ENCODE assay signal across 21 cellular contexts in genomic region chr14:64401923-64402322, GRCh38. TPM values are rescaled to one million over a fixed set of nuclear protein-coding genes. Genes with fewer than 3 reads are reported as not detected.
A peak's percentile ranks its signal among the peaks of the same experiment; 100 is the strongest.
DNase-seq lines count a peak whose midpoint lies in the region; ATAC-seq, FAIRE-seq and TF ChIP-seq lines count a peak whose summit lies in the region.
"Had no signal": no experiment of that assay in that cellular context is flagged by ENCODE, and none has a peak within 500 bp of the region (broad histone marks: within the 10 kb centered on the region; RNA-seq: fewer than 3 reads in every experiment).

No MANE protein-coding gene starts in this region.

- no peaks in the 10 kb centered on the region for H3K9me3 Mint-ChIP-seq in WTC11
- H3K9me3 Mint-ChIP-seq: CD4-positive, alpha-beta memory T cell; HFFc6; IgD-negative memory B cell had no signal

- H3K27me3 Mint-ChIP-seq in WTC11 (ENCODE audit: low read depth): no peaks in the 10 kb centered on the region
- H3K27me3 Mint-ChIP-seq: B cell; CD4-positive, alpha-beta memory T cell; IgD-negative memory B cell had no signal

- H3K27me3 ChIP-seq in HCT116 (ENCODE audit: insufficient read depth, low read length) (no peaks in the 10 kb centered on the region), HepG2 (ENCODE audit: control insufficient read depth in 1 of 2, insufficient read depth in 2 of 2, low read length in 2 of 2) (no peaks in the 10 kb centered on the region)

- peaks cover 6 to 25% of the 10 kb centered on the region in 2 experiments; a peak in 2 of 4 replicates for H3K36me3 ChIP-seq in HCT116 (ENCODE audit: control insufficient read depth in 1 of 2, insufficient read depth in 2 of 2, low read length in 2 of 2)
- peaks cover 10 to 30% of the 10 kb centered on the region in 2 experiments; a peak in 4 of 5 replicates for H3K36me3 ChIP-seq in HepG2 (replicated peaks in 1 of 2; ENCODE audit: control insufficient read depth in 1 of 2, insufficient read depth in 2 of 2, low read length in 2 of 2)

- WGBS in HepG2 (ENCODE audit: low lambda C conversion rate): 97% methylated on average over 1 of the region's 1 CpG

- DNase-seq in CD1c-positive myeloid dendritic cell (ENCODE audit: extremely low spot score) (peak; percentile 31), HCT116 (ENCODE audit: low read depth, low spot score) (no peak), WTC11 (ENCODE audit: low spot score) (no peak), HepG2 (ENCODE audit: low spot score) (peak; percentile 2), epidermal melanocyte (ENCODE audit: insufficient read length, low spot score) (no peak), occipital lobe (lab: John Stamatoyannopoulos, UW) (no peak)
- DNase-seq: C1 segment of cervical spinal cord; CD4-positive, alpha-beta memory T cell; DMS153; DMS79 treated with DMSO at 0.1 percent for 48 hours; EL; GOT3; HFFc6 had no signal

- H2AFZ ChIP-seq in HCT116 (ENCODE audit: low read depth, low read length, poor library complexity, severe bottlenecking): no peak overlapping the region
- H2AFZ ChIP-seq in HepG2 (ENCODE audit: low read length): no peak overlapping the region

- no peaks in the 10 kb centered on the region for H3K9me2 ChIP-seq in HCT116 (ENCODE audit: insufficient read depth)

- POLR2A ChIA-PET in HCT116 (lab: Charles Lee) (interaction anchor here (1.7 kb wide), 1 partner anchor 14 kb away, joined by 8 read pairs; the partner anchor contains the start of gene MTHFD1), WTC11 (lab: Charles Lee) (no interaction called here), HepG2 (lab: Yijun Ruan, JAX) (no interaction called here)

- H3K9ac ChIP-seq in HCT116 (ENCODE audit: low read length) (no peak overlapping the region), HepG2 (ENCODE audit: insufficient read depth, low read depth, low read length) (no peak overlapping the region)

- peaks cover 12% of the 10 kb centered on the region for H3K4me1 Mint-ChIP-seq in WTC11

- in situ Hi-C loops in HepG2 (cut with HindIII; ENCODE audit: extremely low pct_ligation_motif_present, low pct_unique_long_range_greater_than_20kb): no loop called here

- TF ChIP-seq EP300 in HepG2 (IDR thresholded peaks at IDR 0.05; ENCODE audit: low read depth in 2 of 2, low read length in 2 of 2) (no peak), HepG2 (CRISPR knock-in tag; IDR thresholded peaks at IDR 0.05; ENCODE audit: borderline replicate concordance) (no peak)

- RAD21 ChIA-PET in HCT116 (lab: Charles Lee; ENCODE audit: low non-redundant PET in 1 of 2, low total read pairs in 2 of 2, uncharacterized antibody in 2 of 2, unreplicated experiment in 2 of 2): interaction anchor here in 1 of 2 experiments (1.0 kb wide), 1 partner anchor 28 kb away, joined by 3 read pairs; no protein-coding TSS in a partner anchor

- peaks cover 4% of the 10 kb centered on the region; the same call in 1 of the 2 replicates for H4K20me1 ChIP-seq in HCT116 (ENCODE audit: insufficient read depth)
- no peaks in the 10 kb centered on the region; the same call in 1 of the 2 replicates for H4K20me1 ChIP-seq in HepG2 (ENCODE audit: insufficient read depth, low read length)

- BruUV-seq in HCT116 (replicated peaks; lab: Mats Ljungman, UMichigan) (TSS peak; percentile 34), HepG2 (replicated peaks; lab: Mats Ljungman, UMichigan) (no TSS peak)

- ATAC-seq in HCT116 (no peak), WTC11 (no peak), HepG2 (no peak), HG02623 (IDR thresholded peaks at IDR 0.05; ENCODE audit: unreplicated experiment) (no peak), HG03432 (IDR thresholded peaks at IDR 0.05; ENCODE audit: unreplicated experiment) (no peak)

- H3K4me1 ChIP-seq in HCT116 (ENCODE audit: control insufficient read depth in 1 of 2, insufficient read depth in 2 of 2, low read length in 2 of 2) (no peaks in the 10 kb centered on the region), HepG2 (ENCODE audit: insufficient read depth, low read length) (peaks cover 16% of the 10 kb centered on the region)
- H3K4me1 ChIP-seq: HAP-1 had no signal

- H3K27ac ChIP-seq in HCT116 (ENCODE audit: low read depth, low read length) (no peak overlapping the region), HepG2 (ENCODE audit: extremely low read length, insufficient read depth, low read length) (no peak overlapping the region)

- intact Hi-C loops in HCT116 (cut with micrococcal nuclease): no loop called here
- intact Hi-C loops in HepG2 (cut with micrococcal nuclease; ENCODE audit: unreplicated experiment): no loop called here

- TF ChIP-seq CTCF in HCT116 (IDR thresholded peaks at IDR 0.05 in 2 of 3, conservative IDR thresholded peaks at IDR 0.05 in 1 of 3; ENCODE audit: borderline replicate concordance in 1 of 3, insufficient read depth in 1 of 3, low read depth in 2 of 3, low read length in 2 of 3): no peak
- no peak for TF ChIP-seq CTCF in WTC11 (IDR thresholded peaks at IDR 0.05)
- no peak for TF ChIP-seq CTCF in HepG2 (CRISPR knock-in tag; IDR thresholded peaks at IDR 0.05)

- H3K79me2 ChIP-seq in HCT116 (ENCODE audit: insufficient read depth, low read length) (peaks cover 82% of the 10 kb centered on the region), HepG2 (ENCODE audit: insufficient read depth, low read length) (peaks cover 32% of the 10 kb centered on the region)

- H3K9me3 ChIP-seq in HCT116 (ENCODE audit: control insufficient read depth in 1 of 2, insufficient read depth in 1 of 2, low read depth in 1 of 2, low read length in 2 of 2) (no peaks in the 10 kb centered on the region), HepG2 (ENCODE audit: low read length) (no peaks in the 10 kb centered on the region)
- H3K9me3 ChIP-seq: HAP-1 had no signal

- CTCF ChIA-PET in HCT116 (lab: Charles Lee) (interaction anchor here (1.6 kb wide), 1 partner anchor 28 kb away, joined by 5 read pairs; no protein-coding TSS in a partner anchor), WTC11 (lab: Charles Lee) (interaction anchor here (0.6 to 1.5 kb wide), 3 partner anchors 10 to 15 kb away, joined by 3 to 4 read pairs (median 3); no protein-coding TSS in a partner anchor), HepG2 (lab: Yijun Ruan, JAX; ENCODE audit: low intra/inter-chr PET ratio, low total read pairs) (no interaction called here)

- no peak for FAIRE-seq in HepG2 (lab: Jason Lieb, UNC)
- FAIRE-seq: D721Med, G401.6, GM19239 had no signal

- TF ChIP-seq RAD21 in HCT116 (IDR thresholded peaks at IDR 0.05; ENCODE audit: low read depth): no peak
- no peak for TF ChIP-seq RAD21 in HepG2 (CRISPR knock-in tag; IDR thresholded peaks at IDR 0.05)

- H3K4me3 Mint-ChIP-seq in WTC11: no peak overlapping the region
- H3K4me3 Mint-ChIP-seq: B cell; CD4-positive, alpha-beta memory T cell; HFFc6 had no signal

- TF ChIP-seq POLR2A in HCT116 (IDR thresholded peaks at IDR 0.05; ENCODE audit: borderline replicate concordance, extremely low read depth, insufficient read depth, insufficient read length): no peak
- no peak for TF ChIP-seq POLR2A in HepG2 (IDR thresholded peaks at IDR 0.05; ENCODE audit: insufficient read depth in 1 of 2, low read depth in 2 of 2, low read length in 2 of 2)

- peaks cover 34% of the 10 kb centered on the region for H3K36me3 Mint-ChIP-seq in WTC11

- no peak overlapping the region for H3K4me3 ChIP-seq in HCT116 (replicated peaks in 1 of 2; ENCODE audit: low read depth in 1 of 2, low read length in 2 of 2)
- no peak overlapping the region for H3K4me3 ChIP-seq in HepG2 (replicated peaks in 1 of 3; ENCODE audit: insufficient read depth in 1 of 3, low read depth in 2 of 3, low read length in 3 of 3)
- H3K4me3 ChIP-seq: HAP-1 had no signal

- 0 out of 2 replicates have a peak overlapping the region, but pooled peaks have one; percentile 11 for H3K27ac Mint-ChIP-seq in WTC11
- H3K27ac Mint-ChIP-seq: B cell; CD4-positive, alpha-beta memory T cell; HFFc6; IgD-negative memory B cell had no signal

- H3K4me2 ChIP-seq in HCT116 (ENCODE audit: low read length) (no peak overlapping the region), HepG2 (ENCODE audit: low read depth, low read length) (no peak overlapping the region)

TF ChIP-seq in HCT116, 20 proteins besides CTCF, POLR2A, EP300 and RAD21 (continues in another document):
- TF ChIP-seq EZH2phosphoT487 (IDR thresholded peaks at IDR 0.05; ENCODE audit: borderline replicate concordance): no peak
- no peak for TF ChIP-seq SRF (IDR thresholded peaks at IDR 0.05; ENCODE audit: low read depth)
- no peak for TF ChIP-seq POLR2AphosphoS5 (IDR thresholded peaks at IDR 0.05; ENCODE audit: low read depth, low read length)

TF ChIP-seq in HepG2, 621 proteins besides CTCF, POLR2A, EP300 and RAD21 (continues in another document):
- TF ChIP-seq BORCS8-MEF2B (CRISPR knock-in tag; IDR thresholded peaks at IDR 0.05) (no peak), ZFP37 (CRISPR knock-in tag; IDR thresholded peaks at IDR 0.05; ENCODE audit: borderline replicate concordance) (no peak), ZNF10 (CRISPR knock-in tag; IDR thresholded peaks at IDR 0.05; ENCODE audit: borderline replicate concordance, low read depth) (no peak), SOX5 (CRISPR knock-in tag; IDR thresholded peaks at IDR 0.05; ENCODE audit: borderline replicate concordance) (no peak), ZNF782 (CRISPR knock-in tag; IDR thresholded peaks at IDR 0.05; ENCODE audit: borderline replicate concordance) (no peak)

RNA-seq across cellular contexts. Expression of gene MTHFD1, which starts 13.8 kb away (rescaled TPM):
- 153 TPM for total RNA-seq in HCT116 (2021; ENCODE audit: unreplicated experiment)
- 101 and 114 TPM in 2 replicates for polyA plus RNA-seq in HCT116 (2012)
- total RNA-seq in WTC11 (2021): 224 to 229 TPM (median 226 TPM) in 3 replicates
- 106 and 186 TPM in 2 replicates for total RNA-seq in HepG2 (2016; rRNA removed; fragmentation: Illumina TruSeq; extraction: Trizol)
- total RNA-seq in HepG2 (2016; cell fraction: cytosol; rRNA removed; fragmentation: Illumina TruSeq; extraction: Trizol; ENCODE audit: low read depth): 27.7 and 41.1 TPM in 2 replicates
- total RNA-seq in HepG2 (2016; cell fraction: insoluble cytoplasmic fraction; rRNA removed; fragmentation: Illumina TruSeq; extraction: Trizol): 106 and 176 TPM in 2 replicates
- 37.7 and 38.9 TPM in 2 replicates for total RNA-seq in HepG2 (2016; cell fraction: membrane; rRNA removed; fragmentation: Illumina TruSeq; extraction: Trizol)
- total RNA-seq in HepG2 (2016; cell fraction: nucleus; rRNA removed; fragmentation: Illumina TruSeq; extraction: Trizol): 117 and 125 TPM in 2 replicates
- 31.0 and 33.6 TPM in 2 replicates for polyA plus RNA-seq in HepG2 (2011; rRNA removed)
- 24.6 and 25.3 TPM in 2 replicates for polyA plus RNA-seq in HepG2 (2011; cell fraction: cytosol; rRNA removed)
- polyA plus RNA-seq in HepG2 (2011; cell fraction: nucleus; rRNA removed): 36.7 and 38.0 TPM in 2 replicates
- polyA plus RNA-seq in HepG2 (2012): 65.7 and 92.6 TPM in 2 replicates
- polyA plus RNA-seq in HepG2 (2016; cell fraction: cytosol; fragmentation: Illumina TruSeq; extraction: Trizol; ENCODE audit: low read depth): 15.0 and 19.1 TPM in 2 replicates
- polyA plus RNA-seq in HepG2 (2016; cell fraction: insoluble cytoplasmic fraction; fragmentation: Illumina TruSeq; extraction: Trizol; ENCODE audit: low read depth): 175 and 178 TPM in 2 replicates
- 28.8 and 31.3 TPM in 2 replicates for polyA plus RNA-seq in HepG2 (2016; cell fraction: membrane; fragmentation: Illumina TruSeq; extraction: Trizol; ENCODE audit: low read depth)
- polyA plus RNA-seq in HepG2 (2016; cell fraction: nucleus; fragmentation: Illumina TruSeq; extraction: Trizol; ENCODE audit: insufficient read depth, low read depth): 154 and 168 TPM in 2 replicates
- polyA minus RNA-seq in HepG2 (2011; rRNA and poly(A)+ RNA removed; ENCODE audit: low replicate concordance): 55.0 and 195 TPM in 2 replicates
- 51.5 and 63.7 TPM in 2 replicates for polyA minus RNA-seq in HepG2 (2011; cell fraction: cytosol; rRNA and poly(A)+ RNA removed)
- polyA minus RNA-seq in HepG2 (2011; cell fraction: nucleus; rRNA and poly(A)+ RNA removed): 76.7 and 120 TPM in 2 replicates
- 27.9 TPM for total RNA-seq in occipital lobe

Comparison
In these comparisons a context has a peak if more than half of its experiments do, and no peak if none do; other contexts are left out.
1. DNase-seq: peak in CD1c-positive myeloid dendritic cell (single experiment) and HepG2 (single experiment); none in HCT116 (single experiment), WTC11 (single experiment), epidermal melanocyte (single experiment) and occipital lobe (single experiment).